In the genomic region with DNA sequence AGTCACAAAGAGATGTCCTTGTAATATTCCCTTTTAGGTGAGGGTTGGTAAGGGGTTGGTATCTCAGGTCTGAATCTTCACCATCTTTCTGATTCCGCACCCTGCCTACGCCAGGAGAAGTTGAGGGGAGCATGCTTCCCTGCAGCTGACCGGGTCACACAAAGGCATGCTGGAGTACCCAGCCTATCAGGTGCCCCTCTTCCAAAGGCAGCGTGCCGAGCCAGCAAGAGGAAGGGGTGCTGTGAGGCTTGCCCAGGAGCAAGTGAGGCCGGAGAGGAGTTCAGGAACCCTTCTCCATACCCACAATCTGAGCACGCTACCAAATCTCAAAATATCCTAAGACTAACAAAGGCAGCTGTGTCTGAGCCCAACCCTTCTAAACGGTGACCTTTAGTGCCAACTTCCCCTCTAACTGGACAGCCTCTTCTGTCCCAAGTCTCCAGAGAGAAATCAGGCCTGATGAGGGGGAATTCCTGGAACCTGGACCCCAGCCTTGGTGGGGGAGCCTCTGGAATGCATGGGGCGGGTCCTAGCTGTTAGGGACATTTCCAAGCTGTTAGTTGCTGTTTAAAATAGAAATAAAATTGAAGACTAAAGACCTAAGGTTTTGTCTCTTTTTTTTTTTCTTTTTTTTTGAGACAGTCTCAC, we compare ENCODE assay signal across 20 cellular contexts. TPM values are rescaled to one million over a fixed set of nuclear protein-coding genes. Genes with fewer than 3 reads are reported as not detected.
DNase-seq lines count a peak whose midpoint lies in the region; ATAC-seq, FAIRE-seq and TF ChIP-seq lines count a peak whose summit lies in the region.
"Had no signal": no experiment of that assay in that cellular context is flagged by ENCODE, and none has a peak within 500 bp of the region (broad histone marks: within the 10 kb centered on the region; RNA-seq: fewer than 3 reads in every experiment).

No MANE protein-coding gene starts in this region.

- no peaks in the 10 kb centered on the region for H3K4me1 Mint-ChIP-seq in MCF 10A (ENCODE audit: insufficient read depth, unreplicated experiment)

- no peak overlapping the region for H3K4me3 ChIP-seq in mammary epithelial cell (replicated peaks in 1 of 3; ENCODE audit: insufficient read depth in 1 of 3, low read depth in 2 of 3, low read length in 3 of 3)
- H3K4me3 ChIP-seq in neuronal stem cell (ENCODE audit: low read length in 2 of 2) = no peak overlapping the region
- H3K4me3 ChIP-seq in upper lobe of right lung = no peak overlapping the region
- H3K4me3 ChIP-seq: left lung, pancreas had no signal

- no peak overlapping the region for H3K14ac ChIP-seq in neuronal stem cell (ENCODE audit: low read length)

- H3K9ac ChIP-seq in mammary epithelial cell (ENCODE audit: insufficient read depth, low read length) (no peak overlapping the region), neuronal stem cell (ENCODE audit: low read depth, low read length, poor library complexity) (no peak overlapping the region)

- H3K27ac ChIP-seq in mammary epithelial cell (ENCODE audit: insufficient read depth, low read depth, low read length) (no peak overlapping the region), neuronal stem cell (replicated peaks; ENCODE audit: low read length) (no peak overlapping the region), upper lobe of right lung (peak overlapping the region; percentile 63)
- H3K27ac ChIP-seq: 22Rv1, left lung, pancreas had no signal

- H3K36me3 ChIP-seq in mammary epithelial cell (ENCODE audit: insufficient read depth, low read length) = no peaks in the 10 kb centered on the region
- peaks cover 31 to 40% of the 10 kb centered on the region in 2 donors for H3K36me3 ChIP-seq in neuronal stem cell (replicated peaks in 1 of 2; ENCODE audit: control insufficient read depth in 2 of 2, insufficient read depth in 2 of 2, low read length in 2 of 2)
- no peaks in the 10 kb centered on the region for H3K36me3 ChIP-seq in upper lobe of right lung
- H3K36me3 ChIP-seq: left lung, pancreas had no signal

- no peak overlapping the region for H3K23ac ChIP-seq in neuronal stem cell (ENCODE audit: low read depth, low read length, poor library complexity)

- peak; percentile 13 to 56 for ATAC-seq in left cardiac atrium
- peak; percentile 48 for ATAC-seq in upper lobe of right lung
- ATAC-seq: activated CD4-positive, CD25-positive, alpha-beta regulatory T cell treated with anti-CD3 and anti-CD28 coated beads, Interleukin-2, amount 50 U/mL, for 24 hours; activated CD8-positive, alpha-beta T cell treated with anti-CD3 and anti-CD28 coated beads for 36 hours; stimulated activated naive CD8-positive, alpha-beta T cell treated with anti-CD3 and anti-CD28 coated beads, Interleukin-15, Interleukin-2, amounts not matched to agents 100 U/mL and 50 U/mL, for 24 hours had no signal

- no peak overlapping the region for H3K4ac ChIP-seq in neuronal stem cell (ENCODE audit: low read length)

- H2BK12ac ChIP-seq in neuronal stem cell (ENCODE audit: low read length) = no peak overlapping the region

- H3K4me3 Mint-ChIP-seq in MCF 10A (ENCODE audit: unreplicated experiment) = no peak overlapping the region
- H3K4me3 Mint-ChIP-seq: activated CD8-positive, alpha-beta T cell treated with anti-CD3 and anti-CD28 coated beads for 36 hours; type B pancreatic cell had no signal

- H3K18ac ChIP-seq in neuronal stem cell (ENCODE audit: low read length) = no peak overlapping the region

- H3K27me3 ChIP-seq in mammary epithelial cell (ENCODE audit: insufficient read depth, low read length) = no peaks in the 10 kb centered on the region
- no peaks in the 10 kb centered on the region for H3K27me3 ChIP-seq in neuronal stem cell (ENCODE audit: control insufficient read depth in 3 of 3, insufficient read depth in 3 of 3, low read depth in 1 of 3, low read length in 3 of 3)
- no peaks in the 10 kb centered on the region for H3K27me3 ChIP-seq in upper lobe of right lung
- H3K27me3 ChIP-seq: pancreas had no signal

- intact Hi-C loops in mammary epithelial cell (cut with micrococcal nuclease) (no loop called here), MCF 10A (cut with micrococcal nuclease) (no loop called here), left cardiac atrium (cut with DNase I) (no loop called here), upper lobe of right lung (cut with DNase I) (no loop called here)

- H3K9me3 ChIP-seq in mammary epithelial cell (replicated peaks; ENCODE audit: insufficient read depth, low read length) (no peaks in the 10 kb centered on the region), neuronal stem cell (replicated peaks in 1 of 2; ENCODE audit: control insufficient read depth in 2 of 2, insufficient read depth in 1 of 2, low read depth in 1 of 2, low read length in 2 of 2) (peaks cover 0 to 2% of the 10 kb centered on the region in 2 donors), upper lobe of right lung (no peaks in the 10 kb centered on the region)
- H3K9me3 ChIP-seq: left lung, pancreas had no signal

- no peaks in the 10 kb centered on the region for H4K20me1 ChIP-seq in mammary epithelial cell (ENCODE audit: insufficient read depth, low read length)

- peak overlapping the region; percentile 35 for H2BK5ac ChIP-seq in neuronal stem cell (ENCODE audit: low read length)

- no peaks in the 10 kb centered on the region for H3K27me3 Mint-ChIP-seq in MCF 10A (ENCODE audit: insufficient read depth, unreplicated experiment)
- H3K27me3 Mint-ChIP-seq: type B pancreatic cell had no signal

- H3K9me3 Mint-ChIP-seq in MCF 10A (ENCODE audit: unreplicated experiment) = no peaks in the 10 kb centered on the region
- H3K9me3 Mint-ChIP-seq: activated CD8-positive, alpha-beta T cell treated with anti-CD3 and anti-CD28 coated beads for 36 hours; type B pancreatic cell had no signal

- dilution Hi-C loops in mammary epithelial cell (cut with HindIII; ENCODE audit: low sequenced_read_pairs) = no loop called here

- no peak for FAIRE-seq in D721Med (lab: Jason Lieb, UNC)
- FAIRE-seq: pancreas had no signal

- 83% methylated on average over 8 of the region's 9 CpGs for WGBS in mammary epithelial cell (ENCODE audit: low coverage, missing lambda C conversion rate)
- no CpG with 5 or more reads among the region's 9 CpGs for WGBS in neuronal stem cell (ENCODE audit: extremely low coverage in 2 of 2, insufficient read length in 2 of 2, insufficient replicate concordance in 1 of 2), 2 donors

- no peak overlapping the region for H2AK5ac ChIP-seq in neuronal stem cell (ENCODE audit: low read depth, low read length)

- H2BK120ac ChIP-seq in neuronal stem cell (ENCODE audit: low read depth, low read length) = no peak overlapping the region

- H3K79me2 ChIP-seq in mammary epithelial cell (ENCODE audit: insufficient read depth, low read length) = no peaks in the 10 kb centered on the region

- H2BK15ac ChIP-seq in neuronal stem cell (ENCODE audit: low read length) = peak overlapping the region; percentile 75

- POLR2A ChIA-PET in MCF 10A (lab: Yijun Ruan, JAX) = no interaction called here

- H3K27ac Mint-ChIP-seq in MCF 10A (ENCODE audit: low read depth, unreplicated experiment) = no peak overlapping the region
- H3K27ac Mint-ChIP-seq: activated CD8-positive, alpha-beta T cell treated with anti-CD3 and anti-CD28 coated beads for 36 hours; type B pancreatic cell had no signal

- TF ChIP-seq CTCF in mammary epithelial cell (conservative IDR thresholded peaks at IDR 0.05 in 1 of 2, IDR thresholded peaks at IDR 0.05 in 1 of 2; ENCODE audit: extremely low read depth in 1 of 2, insufficient read depth in 1 of 2, low read depth in 1 of 2, low read length in 2 of 2) (no peak), MCF 10A (IDR thresholded peaks at IDR 0.05; ENCODE audit: unreplicated experiment) (no peak), upper lobe of right lung (IDR thresholded peaks at IDR 0.05) (no peak), D721Med (IDR thresholded peaks at IDR 0.05; ENCODE audit: insufficient read depth, missing control alignments) (no peak)

- BruUV-seq in mammary epithelial cell (replicated peaks; lab: Mats Ljungman, UMichigan) = TSS peak; percentile 21
- no TSS peak for BruUV-seq in MCF 10A (replicated peaks; lab: Mats Ljungman, UMichigan)

- H3K4me2 ChIP-seq in mammary epithelial cell (ENCODE audit: insufficient read depth, low read depth, low read length) (no peak overlapping the region), neuronal stem cell (ENCODE audit: insufficient read depth, low read length, poor library complexity, severe bottlenecking) (no peak overlapping the region)

- H3K36me3 Mint-ChIP-seq in MCF 10A (ENCODE audit: insufficient read depth, unreplicated experiment) = no peaks in the 10 kb centered on the region

- H3K4me1 ChIP-seq in mammary epithelial cell (ENCODE audit: insufficient read depth, low read length) = no peaks in the 10 kb centered on the region
- H3K4me1 ChIP-seq in neuronal stem cell (ENCODE audit: control insufficient read depth in 2 of 2, insufficient read depth in 1 of 2, low read depth in 1 of 2, low read length in 2 of 2) = no peaks in the 10 kb centered on the region
- H3K4me1 ChIP-seq in upper lobe of right lung = no peaks in the 10 kb centered on the region
- H3K4me1 ChIP-seq: left lung, pancreas had no signal

- no peaks in the 10 kb centered on the region for H3K79me1 ChIP-seq in neuronal stem cell (ENCODE audit: low read depth, low read length)

- CTCF ChIA-PET in mammary epithelial cell (lab: Charles Lee; ENCODE audit: low non-redundant PET) = no interaction called here
- CTCF ChIA-PET in MCF 10A (lab: Yijun Ruan, JAX) = no interaction called here

- H2AFZ ChIP-seq in mammary epithelial cell (ENCODE audit: low read depth, low read length) = no peak overlapping the region
- no peak overlapping the region for H2AFZ ChIP-seq in neuronal stem cell (ENCODE audit: low read length)

- in situ Hi-C loops in mammary epithelial cell (cut with MboI; ENCODE audit: low sequenced_read_pairs in 2 of 2) = no loop called here

- no peak for DNase-seq in mammary epithelial cell
- DNase-seq in MCF 10A (ENCODE audit: unreplicated experiment) = no peak
- no peak for DNase-seq in left cardiac atrium
- no peak for DNase-seq in neuronal stem cell (ENCODE audit: low spot score)
- no peak for DNase-seq in upper lobe of right lung
- DNase-seq in hepatic stellate cell (ENCODE audit: low spot score) = no peak
- DNase-seq in activated gamma-delta T cell treated with Interleukin-2 at 50 U/mL for 16 hours = no peak
- no peak for DNase-seq in D721Med (ENCODE audit: insufficient read length, low spot score)
- DNase-seq: activated CD8-positive, alpha-beta T cell treated with anti-CD3 and anti-CD28 coated beads for 36 hours; activated naive CD4-positive, alpha-beta T cell treated with Interleukin-2 at 50 U/mL for 16 hours; activated T-cell treated with anti-CD3 and anti-CD28 coated beads, Interleukin-2, amount 50 U/mL, for 1 hour; glutamatergic neuron; left lung; NCI-H1436 treated with DMSO at 0.1 percent for 48 hours; RPMI8226; stimulated activated naive CD8-positive, alpha-beta T cell treated with anti-CD3 and anti-CD28 coated beads, Interleukin-15, Interleukin-2, amounts not matched to agents 100 U/mL and 50 U/mL, for 24 hours had no signal

- no peak overlapping the region for H4K8ac ChIP-seq in neuronal stem cell (ENCODE audit: low read depth, low read length)

- no peak overlapping the region for H4K91ac ChIP-seq in neuronal stem cell (ENCODE audit: low read depth, low read length, poor library complexity)

RNA-seq across cellular contexts. Expression of a gene that starts 19.8 kb away (rescaled TPM):
- total RNA-seq in mammary epithelial cell = 10 to 100 TPM in 1 of 2 donors, 1 to 10 TPM in 1; 3.5 to 17.0 TPM
- 13.2 TPM for polyA plus RNA-seq in mammary epithelial cell
- polyA minus RNA-seq in mammary epithelial cell = 50.7 TPM
- 9.7 and 12.3 TPM in 2 replicates for total RNA-seq in MCF 10A (2022)
- 10 to 100 TPM in 1 of 2 donors, 1 to 10 TPM in 1; 9.1 to 21.0 TPM for total RNA-seq in left cardiac atrium
- polyA plus RNA-seq in neuronal stem cell (2013, experiment 1 of 2) = 121 TPM
- 118 TPM for polyA plus RNA-seq in neuronal stem cell (2013, experiment 2 of 2)
- total RNA-seq in upper lobe of right lung = 22.6 TPM

RNA-seq across cellular contexts. Expression of a gene that starts 34.8 kb away (rescaled TPM):
- 10 to 100 TPM; 11.2 to 35.5 TPM for total RNA-seq in mammary epithelial cell
- polyA plus RNA-seq in mammary epithelial cell = 11.4 TPM
- polyA minus RNA-seq in mammary epithelial cell = 44.3 TPM
- 37.5 and 45.1 TPM in 2 replicates for total RNA-seq in MCF 10A (2022)
- total RNA-seq in left cardiac atrium = 10 to 100 TPM; 18.3 to 20.1 TPM
- 21.6 TPM for polyA plus RNA-seq in neuronal stem cell (2013, experiment 1 of 2)
- 20.4 TPM for polyA plus RNA-seq in neuronal stem cell (2013, experiment 2 of 2)
- total RNA-seq in upper lobe of right lung = 24.9 TPM
